ENCODE assay signal across 8 cellular contexts in the genomic region with DNA sequence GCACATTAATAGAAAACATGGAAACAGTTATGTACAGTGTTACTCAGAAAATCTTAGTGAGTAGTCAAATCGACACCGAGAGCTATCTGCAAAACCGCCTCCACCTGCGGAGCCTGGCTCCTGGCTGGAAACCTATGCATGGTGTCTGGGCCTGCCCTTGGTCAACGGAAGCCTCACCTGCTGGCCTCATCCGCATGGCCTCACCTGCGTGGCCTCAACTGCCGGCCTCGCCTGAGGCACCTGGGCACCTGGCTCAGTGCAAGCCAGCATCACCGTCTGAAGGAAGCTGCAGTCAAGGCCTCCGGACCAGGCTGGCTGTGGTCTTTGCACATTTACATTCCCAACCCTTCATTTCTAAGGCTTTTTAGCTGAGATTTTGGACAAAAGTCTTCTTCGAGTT.
"Had no signal": no experiment of that assay in that cellular context is flagged by ENCODE, and none has a peak within 500 bp of the region (broad histone marks: within the 10 kb centered on the region; RNA-seq: fewer than 3 reads in every experiment).

No MANE protein-coding gene starts in this region.

- H3K4me3 ChIP-seq: GM23248, GM23338, HAP-1 had no signal

- H3K4me2 ChIP-seq: GM23338 had no signal

- H3K27ac ChIP-seq: GM23248 had no signal

- DNase-seq: GM23248, GOT3, H7, HCEC 1CT, HFFc6 had no signal

- H3K4me1 ChIP-seq: HAP-1 had no signal

- H3K36me3 ChIP-seq: HAP-1 had no signal

- H3K4me1 Mint-ChIP-seq: GM23338 had no signal

- H3K4me3 Mint-ChIP-seq: GM23338, HFFc6 had no signal

- ATAC-seq: GM23338, HCT116 had no signal

- H2AFZ ChIP-seq: GM23248, GM23338 had no signal

- H3K9me3 ChIP-seq: HAP-1 had no signal

- H3K9ac ChIP-seq: GM23248 had no signal

- H3K27ac Mint-ChIP-seq: GM23338, HFFc6 had no signal
